8 cellular contexts compared by ENCODE assay signal in genomic region chr17:43171761-43172487, GRCh38. TPM values are rescaled to one million over a fixed set of nuclear protein-coding genes. Genes with fewer than 3 reads are reported as not detected.
DNase-seq lines count a peak whose midpoint lies in the region; ATAC-seq and TF ChIP-seq lines count a peak whose summit lies in the region.

No MANE protein-coding gene starts in this region.

- H3K27me3 ChIP-seq in foreskin keratinocyte, result no peaks in the 10 kb centered on the region
- H3K27me3 ChIP-seq in parathyroid adenoma (ENCODE audit: control insufficient read depth, insufficient read depth, low read length), result no peaks in the 10 kb centered on the region

- H3K9ac ChIP-seq in parathyroid adenoma, result peak overlapping the region; percentile 16

- no peaks in the 10 kb centered on the region for H3K36me3 ChIP-seq in parathyroid adenoma (ENCODE audit: control insufficient read depth, insufficient read depth, low read length)

- CTCF ChIA-PET in activated CD4-positive, alpha-beta memory T cell treated with anti-CD3 and anti-CD28 coated beads for 36 hours (lab: Charles Lee), result interaction anchor here (0.6 to 1.4 kb wide), 6 partner anchors 40 to 738 kb away, joined by 3 to 6 read pairs (median 3); partner anchors contain the start of gene TMEM106A

- no peaks in the 10 kb centered on the region for H3K9me3 Mint-ChIP-seq in activated CD4-positive, alpha-beta memory T cell treated with anti-CD3 and anti-CD28 coated beads for 36 hours

- no peaks in the 10 kb centered on the region for H3K27me3 Mint-ChIP-seq in activated CD4-positive, alpha-beta memory T cell treated with anti-CD3 and anti-CD28 coated beads for 36 hours

- H3K36me3 Mint-ChIP-seq in activated CD4-positive, alpha-beta memory T cell treated with anti-CD3 and anti-CD28 coated beads for 36 hours, result peaks cover 20% of the 10 kb centered on the region

- H3K4me1 Mint-ChIP-seq in activated CD4-positive, alpha-beta memory T cell treated with anti-CD3 and anti-CD28 coated beads for 36 hours (ENCODE audit: low read depth), result peaks cover 34% of the 10 kb centered on the region

- H3K27ac Mint-ChIP-seq in activated CD4-positive, alpha-beta memory T cell treated with anti-CD3 and anti-CD28 coated beads for 36 hours, result no peak overlapping the region

- ATAC-seq in foreskin keratinocyte (peak; percentile 12), GM19467 (IDR thresholded peaks at IDR 0.05; ENCODE audit: unreplicated experiment) (no peak), HG02588 (IDR thresholded peaks at IDR 0.05; ENCODE audit: unreplicated experiment) (no peak)

- H3K79me2 ChIP-seq in parathyroid adenoma, result peaks cover 27% of the 10 kb centered on the region

- H3K4me2 ChIP-seq in parathyroid adenoma (ENCODE audit: low read length), result peak overlapping the region; percentile 93

- intact Hi-C loops in activated CD4-positive, alpha-beta memory T cell treated with anti-CD3 and anti-CD28 coated beads for 36 hours (cut with micrococcal nuclease), result loop anchor here (1.0 to 5.0 kb wide), 7 partner anchors 39 to 830 kb away; partner anchors contain the start of genes DHX8, PSME3, RND2 and TMEM106A

- peak; percentile 92 for DNase-seq in A172 (ENCODE audit: low spot score)
- peak; percentile 97 for DNase-seq in EL
- peak; percentile 33 for DNase-seq in NCI-H1694 treated with DMSO at 0.1 percent for 48 hours (lab: John Stamatoyannopoulos, UW)
- DNase-seq in activated CD4-positive, alpha-beta memory T cell treated with anti-CD3 and anti-CD28 coated beads for 36 hours, result peak; percentile 21
- peak; percentile 87 to 93 for DNase-seq in foreskin keratinocyte

- H2AFZ ChIP-seq in parathyroid adenoma, result peak overlapping the region; percentile 65

- peak overlapping the region; percentile 94 for H3K4me3 ChIP-seq in parathyroid adenoma (ENCODE audit: low read depth, low read length)

- no peak overlapping the region for H3K4me3 Mint-ChIP-seq in activated CD4-positive, alpha-beta memory T cell treated with anti-CD3 and anti-CD28 coated beads for 36 hours

- H3K4me1 ChIP-seq in foreskin keratinocyte, result peaks cover 14% of the 10 kb centered on the region
- peaks cover 19% of the 10 kb centered on the region for H3K4me1 ChIP-seq in parathyroid adenoma

- H3K27ac ChIP-seq in foreskin keratinocyte, result peak overlapping the region; percentile 82
- H3K27ac ChIP-seq in parathyroid adenoma, result peak overlapping the region; percentile 87

- H3K9me3 ChIP-seq in parathyroid adenoma (ENCODE audit: control insufficient read depth, low read length), result no peaks in the 10 kb centered on the region

- POLR2A ChIA-PET in activated CD4-positive, alpha-beta memory T cell treated with anti-CD3 and anti-CD28 coated beads for 36 hours (lab: Charles Lee), result interaction anchor here (0.6 to 2.1 kb wide), 10 partner anchors 28 to 478 kb away, joined by 3 to 39 read pairs (median 6); partner anchors contain the start of genes BRCA1, RPL27 and TMEM106A

- TF ChIP-seq CTCF in foreskin keratinocyte (conservative IDR thresholded peaks at IDR 0.05), result peak; percentile 61
- peak; percentile 29 for TF ChIP-seq CTCF in parathyroid adenoma (IDR thresholded peaks at IDR 0.05)

RNA-seq across cellular contexts. Expression of gene NBR1, which starts 0.9 kb away (rescaled TPM):
- total RNA-seq in A172 (2014; rRNA removed; shearing (Covaris generic)), result 81.9 and 93.0 TPM in 2 replicates
- 10 to 100 TPM; 62.0 to 65.9 TPM for total RNA-seq in activated CD4-positive, alpha-beta memory T cell treated with anti-CD3 and anti-CD28 coated beads for 36 hours
- total RNA-seq in foreskin keratinocyte, result 63.6 and 68.0 TPM in 2 replicates
- polyA plus RNA-seq in foreskin keratinocyte, result 20.6 and 21.8 TPM in 2 replicates

RNA-seq across cellular contexts. Expression of gene TMEM106A, which starts 39.8 kb away (rescaled TPM):
- total RNA-seq in A172 (2014; rRNA removed; shearing (Covaris generic)), result 4.9 and 5.3 TPM in 2 replicates
- 10 to 100 TPM; 10.1 to 10.4 TPM for total RNA-seq in activated CD4-positive, alpha-beta memory T cell treated with anti-CD3 and anti-CD28 coated beads for 36 hours
- 1.6 and 2.6 TPM in 2 replicates for total RNA-seq in foreskin keratinocyte
- 1.2 TPM in 2 replicates for polyA plus RNA-seq in foreskin keratinocyte

RNA-seq across cellular contexts. Expression of gene BRCA1, which starts 46.8 kb away (rescaled TPM):
- 46.0 and 51.1 TPM in 2 replicates for total RNA-seq in A172 (2014; rRNA removed; shearing (Covaris generic))
- total RNA-seq in activated CD4-positive, alpha-beta memory T cell treated with anti-CD3 and anti-CD28 coated beads for 36 hours, result 100 to 1,000 TPM in 1 of 2 experiments, 10 to 100 TPM in 1; 92.8 to 103 TPM
- 39.3 and 44.3 TPM in 2 replicates for total RNA-seq in foreskin keratinocyte
- 11.4 and 13.8 TPM in 2 replicates for polyA plus RNA-seq in foreskin keratinocyte

RNA-seq across cellular contexts. Expression of gene CCDC200, which starts 56.5 kb away (rescaled TPM):
- total RNA-seq in A172 (2014; rRNA removed; shearing (Covaris generic)), result not detected in 2 replicates
- not detected for total RNA-seq in activated CD4-positive, alpha-beta memory T cell treated with anti-CD3 and anti-CD28 coated beads for 36 hours
- not detected in 2 replicates for total RNA-seq in foreskin keratinocyte
- polyA plus RNA-seq in foreskin keratinocyte, result not detected in 2 replicates

Comparison
In these comparisons a context has a peak if more than half of its experiments do, and no peak if none do; other contexts are left out.
1. DNase-seq: peak in every context shown above with its lines; median percentile 97 in EL; 92 in A172; 90 in foreskin keratinocyte; 33 in NCI-H1694 treated with DMSO at 0.1 percent for 48 hours; 21 in activated CD4-positive, alpha-beta memory T cell treated with anti-CD3 and anti-CD28 coated beads for 36 hours.